In the genomic region with DNA sequence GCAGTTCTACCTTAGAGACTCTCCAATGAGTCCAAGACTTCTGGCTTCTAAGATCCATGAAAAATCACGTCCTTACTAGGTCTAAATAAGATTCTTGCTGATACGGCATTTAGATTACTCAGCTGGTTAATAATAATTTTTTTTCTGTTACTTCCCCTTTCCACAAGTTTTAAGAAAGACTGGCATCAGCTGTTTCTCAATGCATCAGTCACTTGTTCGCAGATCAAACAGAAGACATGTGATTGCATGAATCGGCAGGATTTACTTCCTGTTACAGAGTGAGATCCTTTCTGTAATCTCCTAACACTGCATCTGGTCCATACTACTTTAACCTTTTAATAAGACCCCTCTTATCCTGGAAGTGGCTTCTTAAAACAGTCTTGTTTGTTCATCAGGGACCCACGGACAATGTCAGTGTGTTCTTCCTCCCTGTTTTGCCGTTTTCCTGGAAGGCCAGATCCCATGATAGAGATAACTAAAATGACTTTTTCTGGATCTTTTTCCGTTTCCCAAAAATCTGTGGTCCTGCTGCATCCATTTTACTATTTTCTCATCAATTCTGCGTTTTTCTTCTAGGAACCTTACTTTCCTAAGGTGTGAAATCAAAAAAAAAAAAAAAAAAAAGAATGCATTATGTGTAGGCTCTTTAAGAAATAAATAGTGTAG, we compare ENCODE assay signal across 14 cellular contexts. TPM values are rescaled to one million over a fixed set of nuclear protein-coding genes. Genes with fewer than 3 reads are reported as not detected.
DNase-seq lines count a peak whose midpoint lies in the region; ATAC-seq, FAIRE-seq and TF ChIP-seq lines count a peak whose summit lies in the region.
"Had no signal": no experiment of that assay in that cellular context is flagged by ENCODE, and none has a peak within 500 bp of the region (broad histone marks: within the 10 kb centered on the region; RNA-seq: fewer than 3 reads in every experiment).

No MANE protein-coding gene starts in this region.

- intact Hi-C loops in OCI-LY7 (cut with micrococcal nuclease; ENCODE audit: unreplicated experiment) (no loop called here), pancreas (cut with DNase I) (loop anchor here in 1 of 3 donors (10.0 kb wide), 1 partner anchor 201 kb away; no protein-coding TSS in a partner anchor), vagina (cut with DNase I) (no loop called here)

- FAIRE-seq in pancreas (lab: Jason Lieb, UNC) = no peak

- H2AFZ ChIP-seq in OCI-LY7 (ENCODE audit: low read length) = no peak overlapping the region
- H2AFZ ChIP-seq: GM23338 had no signal

- H4K20me1 ChIP-seq in OCI-LY7 (ENCODE audit: insufficient read depth, low read length) = no peaks in the 10 kb centered on the region

- peaks cover 6% of the 10 kb centered on the region for H3K4me1 ChIP-seq in OCI-LY7 (ENCODE audit: insufficient read depth, low read length, poor library complexity, severe bottlenecking)
- H3K4me1 ChIP-seq in pancreas = peaks cover 0 to 5% (median 0%) of the 10 kb centered on the region in 3 donors
- no peaks in the 10 kb centered on the region for H3K4me1 ChIP-seq in vagina
- H3K4me1 ChIP-seq: adrenal gland had no signal

- H3K36me3 ChIP-seq in OCI-LY7 (ENCODE audit: insufficient read depth, low read length) = no peaks in the 10 kb centered on the region
- no peaks in the 10 kb centered on the region for H3K36me3 ChIP-seq in pancreas
- no peaks in the 10 kb centered on the region for H3K36me3 ChIP-seq in vagina
- H3K36me3 ChIP-seq: adrenal gland, SJCRH30 had no signal

- CTCF ChIA-PET in OCI-LY7 (lab: Charles Lee; ENCODE audit: unreplicated experiment) (no interaction called here), HEK293T (lab: Yijun Ruan, JAX) (interaction anchor here (0.6 kb wide), 1 partner anchor 37 kb away, joined by 3 read pairs; no protein-coding TSS in a partner anchor)

- TF ChIP-seq CTCF in OCI-LY7 (conservative IDR thresholded peaks at IDR 0.05; ENCODE audit: low read length) (no peak), pancreas (IDR thresholded peaks at IDR 0.05) (no peak), vagina (IDR thresholded peaks at IDR 0.05) (no peak)

- 69 to 72% methylated on average over 8 of the region's 8 CpGs for WGBS in pancreas, 2 donors

- H3K9me3 ChIP-seq in OCI-LY7 (ENCODE audit: low read length) (no peaks in the 10 kb centered on the region), pancreas (no peaks in the 10 kb centered on the region), vagina (no peaks in the 10 kb centered on the region)
- H3K9me3 ChIP-seq: adrenal gland, SJCRH30 had no signal

- H3K79me2 ChIP-seq in OCI-LY7 (ENCODE audit: insufficient read depth, low read depth, low read length) = no peaks in the 10 kb centered on the region

- H3K27me3 ChIP-seq in pancreas (no peaks in the 10 kb centered on the region), vagina (no peaks in the 10 kb centered on the region)
- H3K27me3 ChIP-seq: adrenal gland, SJCRH30 had no signal

- no TSS peak for BruUV-seq in OCI-LY7 (replicated peaks; lab: Mats Ljungman, UMichigan)

- POLR2A ChIA-PET in OCI-LY7 (lab: Charles Lee) (interaction anchor here (0.6 kb wide), 1 partner anchor 312 kb away, joined by 3 read pairs; no protein-coding TSS in a partner anchor), HEK293T (lab: Yijun Ruan, JAX) (no interaction called here)

- H3K27ac ChIP-seq in OCI-LY7 (ENCODE audit: low read depth, low read length, poor library complexity, severe bottlenecking) (no peak overlapping the region), pancreas (peak overlapping the region in 1 of 4 donors; percentile 27), vagina (no peak overlapping the region)
- H3K27ac ChIP-seq: SJCRH30 had no signal

- ATAC-seq in pancreas = peak in 3 of 4 donors; percentile 58 to 81 (median 81)
- ATAC-seq: GM23338 had no signal

- DNase-seq in DMS53 (lab: John Stamatoyannopoulos, UW) = peak; percentile 87
- DNase-seq in OCI-LY7 (ENCODE audit: low spot score) = peak; percentile 40
- DNase-seq in germinal center (ENCODE audit: low spot score) = peak; percentile 30
- DNase-seq in pancreas = no peak
- DNase-seq in HEK293T (ENCODE audit: extremely low spot score) = no peak
- DNase-seq in vagina (ENCODE audit: extremely low spot score in 2 of 2) = no peak
- DNase-seq in HK-2 (ENCODE audit: unreplicated experiment) = no peak
- DNase-seq in stimulated activated CD4-positive, alpha-beta T cell treated with anti-CD3 and anti-CD28 coated beads, Interleukin-15, amount 100 ng/mL, for 24 hours = no peak
- DNase-seq: CD8-positive, alpha-beta memory T cell; kidney glomerular epithelial cell; right cardiac atrium; SJCRH30 had no signal

- no peaks in the 10 kb centered on the region for H3K9me2 ChIP-seq in OCI-LY7 (ENCODE audit: insufficient read depth, low read length)

- H3K4me2 ChIP-seq in OCI-LY7 (ENCODE audit: low read length) = no peak overlapping the region
- H3K4me2 ChIP-seq: GM23338 had no signal

- TF ChIP-seq POLR2A in vagina (IDR thresholded peaks at IDR 0.05) = no peak

- H3K4me3 ChIP-seq in OCI-LY7 (ENCODE audit: low read depth, low read length, poor library complexity, severe bottlenecking) = no peak overlapping the region
- no peak overlapping the region for H3K4me3 ChIP-seq in pancreas
- no peak overlapping the region for H3K4me3 ChIP-seq in vagina
- H3K4me3 ChIP-seq: adrenal gland, GM23338, SJCRH30 had no signal

TF ChIP-seq in HEK293T, 16 proteins besides CTCF, POLR2A, EP300 and RAD21:
- TF ChIP-seq ZNF384 (IDR thresholded peaks at IDR 0.05) = no peak
- no peak for TF ChIP-seq CTBP1 (IDR thresholded peaks at IDR 0.05; ENCODE audit: borderline replicate concordance)

RNA-seq across cellular contexts. Expression of a gene that starts 6.1 kb away (rescaled TPM):
- 2.2 and 4.1 TPM in 2 replicates for total RNA-seq in OCI-LY7 (2014; rRNA removed; shearing (Covaris generic))
- total RNA-seq in OCI-LY7 (2022) (6.3 and 7.0 TPM in 2 replicates), pancreas (1 to 10 TPM; 1.2 to 9.7 (median 3.3) TPM), vagina (16.2 TPM)
- polyA plus RNA-seq in pancreas = 1 to 10 TPM; 2.6 to 2.8 TPM

RNA-seq across cellular contexts. Expression of a gene that starts 43.5 kb away (rescaled TPM):
- 217 and 276 TPM in 2 replicates for total RNA-seq in OCI-LY7 (2014; rRNA removed; shearing (Covaris generic))
- 251 and 271 TPM in 2 replicates for total RNA-seq in OCI-LY7 (2022)
- 10 to 100 TPM; 39.3 to 71.7 (median 58.9) TPM for total RNA-seq in pancreas
- polyA plus RNA-seq in pancreas = 10 to 100 TPM; 28.5 to 62.1 TPM
- 88.6 TPM for total RNA-seq in vagina

Comparison
In these comparisons a context has a peak if more than half of its experiments do, and no peak if none do; other contexts are left out.
1. DNase-seq: peak in DMS53 (single experiment), OCI-LY7 (single experiment) and germinal center (single experiment); none in pancreas (0 of 6), HEK293T (single experiment), vagina (0 of 2), HK-2 (single experiment) and stimulated activated CD4-positive, alpha-beta T cell treated with anti-CD3 and anti-CD28 coated beads, Interleukin-15, amount 100 ng/mL, for 24 hours (single experiment).